Comparison of ENCODE assay signal across 28 cellular contexts in the genomic region with DNA sequence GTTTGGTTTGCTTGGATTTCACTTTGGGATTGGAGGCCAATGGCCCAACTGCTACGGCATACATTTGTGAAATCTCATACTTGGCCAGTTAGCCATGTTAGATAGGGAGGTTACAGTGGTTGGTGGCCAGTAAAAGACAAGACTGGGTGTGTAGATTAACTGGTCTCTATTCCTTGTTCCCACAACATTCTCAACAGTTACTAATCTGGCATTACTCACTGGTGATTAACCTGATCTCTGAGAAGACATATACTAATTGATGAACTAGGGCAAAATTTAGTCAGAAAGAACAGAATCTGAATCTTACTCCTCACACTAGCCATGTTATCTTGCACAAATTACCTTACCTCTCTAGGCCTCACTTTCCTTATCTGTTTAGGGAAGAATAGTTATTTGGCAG. TPM values are rescaled to one million over a fixed set of nuclear protein-coding genes. Genes with fewer than 3 reads are reported as not detected.
DNase-seq lines count a peak whose midpoint lies in the region; ATAC-seq, FAIRE-seq and TF ChIP-seq lines count a peak whose summit lies in the region.
"Had no signal": no experiment of that assay in that cellular context is flagged by ENCODE, and none has a peak within 500 bp of the region (broad histone marks: within the 10 kb centered on the region; RNA-seq: fewer than 3 reads in every experiment).

No MANE protein-coding gene starts in this region.

- H3K9me1 ChIP-seq in IMR-90 (ENCODE audit: insufficient read depth, low read length) = no peaks in the 10 kb centered on the region
- no peaks in the 10 kb centered on the region for H3K9me1 ChIP-seq in keratinocyte (ENCODE audit: control insufficient read depth, extremely low read depth, insufficient read depth, low read length)

- H3K23ac ChIP-seq in IMR-90 (ENCODE audit: low read depth, low read length) = no peak overlapping the region

- no peak overlapping the region for H2AK9ac ChIP-seq in IMR-90 (replicated peaks; ENCODE audit: low read depth, low read length, poor library complexity)

- no peak overlapping the region for H3K18ac ChIP-seq in IMR-90 (ENCODE audit: low read depth, low read length)

- no peak overlapping the region for H3K56ac ChIP-seq in IMR-90 (ENCODE audit: extremely low read depth, insufficient read depth, low read length)

- H3K27ac ChIP-seq in IMR-90 (ENCODE audit: insufficient read depth, low read length) (no peak overlapping the region), keratinocyte (ENCODE audit: control insufficient read depth, insufficient read depth, low read length) (peak overlapping the region; percentile 45)
- H3K27ac ChIP-seq: ascending aorta, BLaER1, stomach, thyroid gland had no signal

- H3K4me2 ChIP-seq in IMR-90 (ENCODE audit: low read depth, low read length) = no peak overlapping the region
- peak overlapping the region; percentile 3 for H3K4me2 ChIP-seq in keratinocyte (ENCODE audit: control insufficient read depth, extremely low read depth, insufficient read depth, low read depth, low read length)
- H3K4me2 ChIP-seq: BLaER1 had no signal

- H2BK15ac ChIP-seq in IMR-90 (ENCODE audit: low read depth, low read length) = no peak overlapping the region

- H4K8ac ChIP-seq in IMR-90 (ENCODE audit: low read depth in 2 of 2, low read length in 2 of 2) = no peak overlapping the region

- no peak overlapping the region for H4K91ac ChIP-seq in IMR-90 (ENCODE audit: insufficient read depth, low read depth, low read length)

- no peak overlapping the region for H2BK20ac ChIP-seq in IMR-90 (ENCODE audit: low read depth, low read length)

- DNase-seq in D721Med (ENCODE audit: insufficient read length, low spot score) (no peak), IMR-90 (peak; percentile 42), amniotic epithelial cell (ENCODE audit: low read depth) (peak; percentile 74), keratinocyte (ENCODE audit: low read depth, low spot score) (peak; percentile 40), SKM-1 treated with dmso at 0.1 percent for 144 hours (lab: John Stamatoyannopoulos, UW; ENCODE audit: unreplicated experiment) (no peak), NCI-H2029 treated with DMSO at 0.1 percent for 48 hours (lab: John Stamatoyannopoulos, UW) (no peak)
- DNase-seq: activated CD4-positive, alpha-beta T cell treated with anti-CD3 and anti-CD28 coated beads, Interleukin-2, amount 50 U/mL, for 48 hours; activated CD4-positive, CD25-positive, alpha-beta regulatory T cell; central memory CD4-positive, alpha-beta T cell; esophagus squamous epithelium; H7; MM.1S; mucosa of descending colon; NCI-H1417 treated with DMSO at 0.1 percent for 48 hours; NCI-H2081 treated with DMSO at 0.1 percent for 48 hours; SHP77 treated with DMSO at 0.1 percent for 48 hours; stomach; SW 1271; thyroid gland had no signal

- H3K9me3 ChIP-seq in IMR-90 (ENCODE audit: control insufficient read depth, insufficient read depth, low read length) (no peaks in the 10 kb centered on the region), keratinocyte (ENCODE audit: control insufficient read depth, low read depth, low read length) (no peaks in the 10 kb centered on the region)
- H3K9me3 ChIP-seq: ascending aorta, BLaER1, esophagus squamous epithelium, mucosa of descending colon, stomach, thyroid gland had no signal

- no peaks in the 10 kb centered on the region for H3K27me3 ChIP-seq in IMR-90 (ENCODE audit: control insufficient read depth, insufficient read depth, low read length)
- no peaks in the 10 kb centered on the region for H3K27me3 ChIP-seq in keratinocyte (ENCODE audit: control insufficient read depth, extremely low read depth, insufficient read depth, low read length)
- H3K27me3 ChIP-seq: ascending aorta, BLaER1, esophagus squamous epithelium, stomach, thyroid gland had no signal

- FAIRE-seq in D721Med (lab: Jason Lieb, UNC) (peak; percentile 25), keratinocyte (lab: Jason Lieb, UNC) (peak; percentile 92)
- FAIRE-seq: G401.6, islet of Langerhans, K562 had no signal

- H4K20me1 ChIP-seq in IMR-90 (ENCODE audit: insufficient read depth, low read length) (no peaks in the 10 kb centered on the region), keratinocyte (ENCODE audit: control insufficient read depth, extremely low read depth, insufficient read depth, low read length) (no peaks in the 10 kb centered on the region)
- H4K20me1 ChIP-seq: BLaER1 had no signal

- no TSS peak for BruUV-seq in IMR-90 (replicated peaks; lab: Mats Ljungman, UMichigan)

- TF ChIP-seq RAD21 in IMR-90 (IDR thresholded peaks at IDR 0.05; ENCODE audit: low read length) = no peak

- H3K14ac ChIP-seq in IMR-90 (replicated peaks; ENCODE audit: low read depth, low read length) = no peak overlapping the region

- no peak overlapping the region for H4K5ac ChIP-seq in IMR-90 (ENCODE audit: low read depth, low read length)

- H3K79me1 ChIP-seq in IMR-90 (ENCODE audit: low read depth in 1 of 2, low read length in 2 of 2) = peaks cover 0 to 4% of the 10 kb centered on the region in 2 experiments; a peak in 2 of 4 replicates

- dilution Hi-C loops in IMR-90 (cut with HindIII; ENCODE audit: low sequenced_read_pairs, unreplicated experiment) (no loop called here), keratinocyte (cut with MboI; ENCODE audit: extremely low pct_ligation_motif_present, low sequenced_read_pairs) (no loop called here)

- H3K4me1 ChIP-seq in IMR-90 (ENCODE audit: control insufficient read depth, insufficient read depth, low read length) (no peaks in the 10 kb centered on the region), keratinocyte (ENCODE audit: control insufficient read depth, extremely low read depth, insufficient read depth, low read length) (peaks cover 37% of the 10 kb centered on the region)
- H3K4me1 ChIP-seq: ascending aorta, stomach, thyroid gland had no signal

- H2AFZ ChIP-seq in IMR-90 (replicated peaks; ENCODE audit: low read length, poor library complexity) (no peak overlapping the region), keratinocyte (ENCODE audit: control insufficient read depth, low read length) (no peak overlapping the region)

- no peak overlapping the region for H2AK5ac ChIP-seq in IMR-90 (ENCODE audit: low read depth, low read length)

- in situ Hi-C loops in IMR-90 (cut with MboI; ENCODE audit: low sequenced_read_pairs) = no loop called here

- POLR2A ChIA-PET in IMR-90 (lab: Charles Lee; ENCODE audit: unreplicated experiment) = no interaction called here

- ATAC-seq in IMR-90 (ENCODE audit: low read depth) = no peak
- ATAC-seq in HG03108 (IDR thresholded peaks at IDR 0.05; ENCODE audit: unreplicated experiment) = no peak
- ATAC-seq: K562; mucosa of descending colon; natural killer cell treated with Interleukin-12 subunit alpha and Interleukin-12 subunit beta and Interleukin-15 and Interleukin-18, amount 100 ng/mL, for 72 hours had no signal

- H3K4ac ChIP-seq in IMR-90 (ENCODE audit: low read depth, low read length) = no peak overlapping the region

- CTCF ChIA-PET in IMR-90 (lab: Yijun Ruan, JAX) = no interaction called here

- H3K9ac ChIP-seq in IMR-90 (ENCODE audit: low read depth, low read length) (no peak overlapping the region), keratinocyte (ENCODE audit: control insufficient read depth, extremely low read depth, insufficient read depth, low read length) (no peak overlapping the region)
- H3K9ac ChIP-seq: BLaER1 had no signal

- H2BK5ac ChIP-seq in IMR-90 (ENCODE audit: low read depth, low read length, poor library complexity, severe bottlenecking) = no peak overlapping the region

- H3K36me3 ChIP-seq in IMR-90 (ENCODE audit: control insufficient read depth, insufficient read depth, low read length) (no peaks in the 10 kb centered on the region), keratinocyte (ENCODE audit: control insufficient read depth in 2 of 2, extremely low read depth in 1 of 2, insufficient read depth in 2 of 2, low read length in 2 of 2) (no peaks in the 10 kb centered on the region)
- H3K36me3 ChIP-seq: ascending aorta, BLaER1, thyroid gland had no signal

- no peak for TF ChIP-seq POLR2A in IMR-90 (IDR thresholded peaks at IDR 0.05; ENCODE audit: low read depth, low read length)

- H3K79me2 ChIP-seq in keratinocyte (ENCODE audit: control insufficient read depth, insufficient read depth, low read length) = no peaks in the 10 kb centered on the region

- H2BK120ac ChIP-seq in IMR-90 (ENCODE audit: low read depth, low read length) = no peak overlapping the region

- WGBS in IMR-90 (ENCODE audit: extremely low coverage in 2 of 2, insufficient read length in 1 of 2), 2 experiments = no CpG with 5 or more reads among the region's 1 CpG

- TF ChIP-seq CTCF in D721Med (IDR thresholded peaks at IDR 0.05; ENCODE audit: insufficient read depth, missing control alignments) = no peak
- TF ChIP-seq CTCF in IMR-90 (conservative IDR thresholded peaks at IDR 0.05; ENCODE audit: low read depth, low read length) = no peak
- no peak for TF ChIP-seq CTCF in keratinocyte (optimal IDR thresholded peaks at IDR 0.05 in 1 of 3, IDR thresholded peaks at IDR 0.05 in 1 of 3, conservative IDR thresholded peaks at IDR 0.05 in 1 of 3; ENCODE audit: extremely low read depth in 1 of 3, insufficient read depth in 2 of 3, low read length in 3 of 3)

- no peak overlapping the region for H3K4me3 ChIP-seq in IMR-90 (ENCODE audit: insufficient read depth, low read depth, low read length)
- H3K4me3 ChIP-seq in keratinocyte (ENCODE audit: control insufficient read depth in 2 of 3, extremely low read depth in 1 of 3, insufficient read depth in 2 of 3, low read depth in 1 of 3, low read length in 3 of 3) = no peak overlapping the region
- H3K4me3 ChIP-seq: ascending aorta, BLaER1, esophagus squamous epithelium, K562, lung, mucosa of descending colon, skin epidermis, stomach, thyroid gland had no signal

- intact Hi-C loops in IMR-90 (cut with micrococcal nuclease) = no loop called here

TF ChIP-seq in IMR-90, 13 proteins besides CTCF, POLR2A, EP300 and RAD21 (continues in another document):
- TF ChIP-seq SMC3 (IDR thresholded peaks at IDR 0.05; ENCODE audit: low read depth, low read length) = no peak
- TF ChIP-seq RCOR1 (IDR thresholded peaks at IDR 0.05; ENCODE audit: insufficient replicate concordance, low read length) = no peak

RNA-seq across cellular contexts. Expression of a gene that starts 33.4 kb away (rescaled TPM):
- 20.3 TPM in 2 replicates for total RNA-seq in IMR-90 (2012; rRNA removed)
- polyA plus RNA-seq in IMR-90 (2012; rRNA removed) = 15.9 and 18.7 TPM in 2 replicates
- 8.5 and 14.0 TPM in 2 replicates for polyA plus RNA-seq in IMR-90 (2012; cell fraction: cytosol; rRNA removed)
- polyA plus RNA-seq in IMR-90 (2012; cell fraction: nucleus; rRNA removed; ENCODE audit: low replicate concordance) = 5.8 and 16.5 TPM in 2 replicates
- 25.5 to 32.3 TPM (median 31.0 TPM) in 3 replicates for polyA plus RNA-seq in keratinocyte
- polyA plus RNA-seq in keratinocyte (2011; ENCODE audit: low read depth) = 12.4 TPM
- 23.0 and 27.4 TPM in 2 replicates for polyA plus RNA-seq in keratinocyte (2011; cell fraction: cytosol; rRNA removed)
- 33.4 and 37.7 TPM in 2 replicates for polyA plus RNA-seq in keratinocyte (2011; cell fraction: nucleus; rRNA removed)
- polyA plus RNA-seq in keratinocyte (2012; ENCODE audit: low replicate concordance) = 11.0 and 18.9 TPM in 2 replicates
- polyA minus RNA-seq in keratinocyte = 9.0 to 25.7 TPM (median 23.7 TPM) in 3 replicates
- polyA minus RNA-seq in keratinocyte (2011; cell fraction: cytosol; rRNA and poly(A)+ RNA removed) = 13.6 TPM
- polyA minus RNA-seq in keratinocyte (2011; cell fraction: nucleus; rRNA and poly(A)+ RNA removed) = 16.5 and 23.9 TPM in 2 replicates

Comparison
In these comparisons a context has a peak if more than half of its experiments do, and no peak if none do; other contexts are left out.
1. DNase-seq: peak in IMR-90 (single experiment), amniotic epithelial cell (single experiment) and keratinocyte (single experiment); none in D721Med (single experiment), SKM-1 treated with dmso at 0.1 percent for 144 hours (single experiment) and NCI-H2029 treated with DMSO at 0.1 percent for 48 hours (single experiment).